Comparison of ENCODE assay signal across 28 cellular contexts in the genomic region with DNA sequence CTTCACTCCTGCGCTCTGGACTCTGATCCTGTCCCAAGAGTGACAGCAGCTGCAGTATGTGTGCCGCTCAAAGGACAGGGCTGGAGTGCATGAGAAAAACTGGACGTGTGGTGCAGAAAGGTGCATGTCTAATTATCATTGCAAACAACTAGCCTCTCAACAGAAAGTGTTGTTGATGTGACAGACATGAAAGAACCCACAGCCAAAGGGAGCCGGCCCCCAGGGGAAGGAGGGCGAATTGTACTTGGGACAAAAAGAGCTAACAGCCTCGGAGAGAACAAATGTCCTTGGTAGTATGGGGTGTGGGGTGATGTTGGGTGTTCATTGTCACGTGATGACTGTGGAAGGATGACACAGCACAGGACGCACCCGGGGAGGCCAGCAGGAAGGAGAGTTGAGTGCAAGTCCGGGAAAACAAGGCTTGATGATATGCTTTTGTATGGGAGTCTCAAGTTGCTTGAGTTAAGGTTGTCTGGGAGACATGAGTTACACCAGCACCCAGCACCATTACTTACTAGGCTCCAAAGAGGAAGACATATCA.
DNase-seq lines count a peak whose midpoint lies in the region; ATAC-seq, FAIRE-seq and TF ChIP-seq lines count a peak whose summit lies in the region.
"Had no signal": no experiment of that assay in that cellular context is flagged by ENCODE, and none has a peak within 500 bp of the region (broad histone marks: within the 10 kb centered on the region; RNA-seq: fewer than 3 reads in every experiment).

No MANE protein-coding gene starts in this region.

- POLR2A ChIA-PET in K562 (lab: Yijun Ruan, JAX): no interaction called here

- WGBS in K562 (ENCODE audit: insufficient coverage, low coverage, missing lambda C conversion rate): 2% methylated on average over 10 of the region's 10 CpGs

- no peaks in the 10 kb centered on the region for H3K79me2 ChIP-seq in K562 (ENCODE audit: control insufficient read depth, insufficient read depth, low read length)
- peaks cover 6% of the 10 kb centered on the region for H3K79me2 ChIP-seq in parathyroid adenoma

- ATAC-seq in K562: no peak
- ATAC-seq in HG03135 (IDR thresholded peaks at IDR 0.05; ENCODE audit: unreplicated experiment): no peak
- ATAC-seq: A549, GM12878, PC-3, Right ventricle myocardium inferior, SK-N-SH treated with all-trans-retinoic acid at 6 μM for 48 hours had no signal

- intact Hi-C loops in K562 (cut with micrococcal nuclease): no loop called here

- H3K27me3 Mint-ChIP-seq in endothelial cell (ENCODE audit: unreplicated experiment): peaks cover 9% of the 10 kb centered on the region

- H3K27ac ChIP-seq in K562 (ENCODE audit: extremely low read depth, low read depth, low read length) (no peak overlapping the region), parathyroid adenoma (peak overlapping the region; percentile 68)
- H3K27ac ChIP-seq: A549; BLaER1 treated with 17β-estradiol and CSF1 and Interleukin-3, amounts not matched to agents 10 nM and 100 nM; KMS-11; SJCRH30 had no signal

- no peaks in the 10 kb centered on the region for H3K36me3 ChIP-seq in K562 (ENCODE audit: control insufficient read depth, insufficient read depth, low read length)
- no peaks in the 10 kb centered on the region for H3K36me3 ChIP-seq in parathyroid adenoma (ENCODE audit: control insufficient read depth, insufficient read depth, low read length)
- no peaks in the 10 kb centered on the region for H3K36me3 ChIP-seq in MG63
- H3K36me3 ChIP-seq: BLaER1 treated with 17β-estradiol and CSF1 and Interleukin-3, amounts not matched to agents 10 nM and 100 nM; SJCRH30 had no signal

- BruUV-seq in K562 (replicated peaks; lab: Mats Ljungman, UMichigan): no TSS peak

- no peak overlapping the region for H3K4me3 ChIP-seq in K562
- no peak overlapping the region for H3K4me3 ChIP-seq in fibroblast of pulmonary artery (replicated peaks; ENCODE audit: low read depth, low read length)
- H3K4me3 ChIP-seq in parathyroid adenoma (ENCODE audit: low read depth, low read length): no peak overlapping the region
- no peak overlapping the region for H3K4me3 ChIP-seq in MG63
- H3K4me3 ChIP-seq: A549; BLaER1 treated with 17β-estradiol and CSF1 and Interleukin-3, amounts not matched to agents 10 nM and 100 nM; GM12878; SJCRH30 had no signal

- H3K4me1 ChIP-seq in K562 (replicated peaks in 1 of 2; ENCODE audit: control insufficient read depth in 2 of 2, insufficient read depth in 2 of 2, low read length in 2 of 2) (peaks cover 0 to 7% of the 10 kb centered on the region in 2 experiments; a peak in 1 of 5 replicates), parathyroid adenoma (peaks cover 25% of the 10 kb centered on the region)
- H3K4me1 ChIP-seq: A549, SJCRH30 had no signal

- no peak for FAIRE-seq in K562 (lab: Jason Lieb, UNC)
- FAIRE-seq: A549, D721Med, GM12878, HTR-8/SVneo had no signal

- DNase-seq in NCI-H748 (lab: John Stamatoyannopoulos, UW; ENCODE audit: unreplicated experiment) (peak; percentile 55), K562 (ENCODE audit: extremely low read depth in 1 of 4, low spot score in 3 of 4) (no peak), fibroblast of pulmonary artery (ENCODE audit: low read depth) (peak; percentile 3), MG63 (no peak), endothelial cell (ENCODE audit: low spot score) (no peak)
- DNase-seq: AML-193; CD4-positive, alpha-beta T cell; EL; GDM1; NCI-H1048; NCI-H1694 treated with DMSO at 0.1 percent for 48 hours; NCI-H2171; NCI-H226; NCI-H510A; NCI-H774; NK-92 treated with Interleukin-12 subunit alpha and Interleukin-12 subunit beta, amount 100 ng/mL, for 24 hours; PC-3; SJCRH30 had no signal

- no peaks in the 10 kb centered on the region for H3K27me3 ChIP-seq in K562 (ENCODE audit: control insufficient read depth in 2 of 2, insufficient read depth in 2 of 2, low read length in 2 of 2)
- no peaks in the 10 kb centered on the region for H3K27me3 ChIP-seq in parathyroid adenoma (ENCODE audit: control insufficient read depth, insufficient read depth, low read length)
- H3K27me3 ChIP-seq in MG63: peaks cover 4% of the 10 kb centered on the region; the same call in 1 of the 2 replicates

- no peak for TF ChIP-seq POLR2A in K562 (conservative IDR thresholded peaks at IDR 0.05)

- no peak for TF ChIP-seq EP300 in K562 (IDR thresholded peaks at IDR 0.05; ENCODE audit: low read length)

- H3K4me3 Mint-ChIP-seq in endothelial cell (ENCODE audit: unreplicated experiment): no peak overlapping the region
- H3K4me3 Mint-ChIP-seq: CD4-positive, alpha-beta T cell had no signal

- H3K4me1 Mint-ChIP-seq in endothelial cell (ENCODE audit: unreplicated experiment): peaks cover 6% of the 10 kb centered on the region

- H3K4me2 ChIP-seq in K562 (ENCODE audit: insufficient read depth, low read length) (no peak overlapping the region), parathyroid adenoma (ENCODE audit: low read length) (no peak overlapping the region)
- H3K4me2 ChIP-seq: A549; BLaER1 treated with 17β-estradiol and CSF1 and Interleukin-3, amounts not matched to agents 10 nM and 100 nM; KMS-11 had no signal

- H3K36me3 Mint-ChIP-seq in endothelial cell (ENCODE audit: low read depth, unreplicated experiment): no peaks in the 10 kb centered on the region

- no peaks in the 10 kb centered on the region for H3K9me3 ChIP-seq in K562 (replicated peaks; ENCODE audit: control insufficient read depth, insufficient read depth, low read depth, low read length)
- H3K9me3 ChIP-seq in parathyroid adenoma (ENCODE audit: control insufficient read depth, low read length): no peaks in the 10 kb centered on the region
- no peaks in the 10 kb centered on the region for H3K9me3 ChIP-seq in MG63
- H3K9me3 ChIP-seq: A549, SJCRH30 had no signal

- no peaks in the 10 kb centered on the region for H3K9me3 Mint-ChIP-seq in endothelial cell (ENCODE audit: unreplicated experiment)
- H3K9me3 Mint-ChIP-seq: CD4-positive, alpha-beta T cell had no signal

- CTCF ChIA-PET in K562 (lab: Yijun Ruan, JAX; ENCODE audit: low intra/inter-chr PET ratio): no interaction called here

- TF ChIP-seq RAD21 in K562 (CRISPR knock-in tag; conservative IDR thresholded peaks at IDR 0.05 in 1 of 2, IDR thresholded peaks at IDR 0.05 in 1 of 2): no peak

- H2AFZ ChIP-seq in K562 (ENCODE audit: low read depth, low read length) (no peak overlapping the region), parathyroid adenoma (peak overlapping the region; percentile 56)

- in situ Hi-C loops in K562 (cut with MboI): no loop called here

- no peak overlapping the region for H3K27ac Mint-ChIP-seq in endothelial cell (ENCODE audit: unreplicated experiment)
- H3K27ac Mint-ChIP-seq: CD4-positive, alpha-beta T cell had no signal

- H3K9me1 ChIP-seq in K562 (ENCODE audit: control insufficient read depth, insufficient read depth, low read length): no peaks in the 10 kb centered on the region

- TF ChIP-seq CTCF in K562 (IDR thresholded peaks at IDR 0.05 in 2 of 3, conservative IDR thresholded peaks at IDR 0.05 in 1 of 3; ENCODE audit: insufficient read depth in 2 of 3, low read depth in 1 of 3, low read length in 3 of 3) (no peak), fibroblast of pulmonary artery (IDR thresholded peaks at IDR 0.05; ENCODE audit: low read length, missing control alignments) (no peak), parathyroid adenoma (IDR thresholded peaks at IDR 0.05) (no peak), endothelial cell (IDR thresholded peaks at IDR 0.05; ENCODE audit: unreplicated experiment) (no peak)

- no peak overlapping the region for H3K9ac ChIP-seq in K562 (ENCODE audit: insufficient read depth in 1 of 2, low read depth in 2 of 2, low read length in 2 of 2)
- H3K9ac ChIP-seq in parathyroid adenoma: no peak overlapping the region
- H3K9ac ChIP-seq: BLaER1 treated with 17β-estradiol and CSF1 and Interleukin-3, amounts not matched to agents 10 nM and 100 nM; KMS-11 had no signal

- H4K20me1 ChIP-seq in K562 (replicated peaks; ENCODE audit: control insufficient read depth, insufficient read depth, low read length): no peaks in the 10 kb centered on the region

TF ChIP-seq in K562, 482 proteins besides CTCF, POLR2A, EP300 and RAD21:
- TF ChIP-seq TFE3 (CRISPR knock-in tag; IDR thresholded peaks at IDR 0.05) (peak; percentile 59), TFAM (CRISPR knock-in tag; conservative IDR thresholded peaks at IDR 0.05) (no peak), GMEB1 (CRISPR knock-in tag; IDR thresholded peaks at IDR 0.05) (no peak), BHLHE40 (IDR thresholded peaks at IDR 0.05; ENCODE audit: low read length) (no peak), PHTF2 (CRISPR knock-in tag; IDR thresholded peaks at IDR 0.05) (no peak), NCOA6 (IDR thresholded peaks at IDR 0.05) (no peak), CSDE1 (IDR thresholded peaks at IDR 0.05) (no peak), ZNF668 (CRISPR knock-in tag; IDR thresholded peaks at IDR 0.05) (no peak)

Comparison
In these comparisons a context has a peak if more than half of its experiments do, and no peak if none do; other contexts are left out.
1. DNase-seq: peak in NCI-H748 (single experiment) and fibroblast of pulmonary artery (single experiment); none in K562 (0 of 4), MG63 (single experiment) and endothelial cell (single experiment).